ENCODE assay signal across 8 cellular contexts in the genomic region with DNA sequence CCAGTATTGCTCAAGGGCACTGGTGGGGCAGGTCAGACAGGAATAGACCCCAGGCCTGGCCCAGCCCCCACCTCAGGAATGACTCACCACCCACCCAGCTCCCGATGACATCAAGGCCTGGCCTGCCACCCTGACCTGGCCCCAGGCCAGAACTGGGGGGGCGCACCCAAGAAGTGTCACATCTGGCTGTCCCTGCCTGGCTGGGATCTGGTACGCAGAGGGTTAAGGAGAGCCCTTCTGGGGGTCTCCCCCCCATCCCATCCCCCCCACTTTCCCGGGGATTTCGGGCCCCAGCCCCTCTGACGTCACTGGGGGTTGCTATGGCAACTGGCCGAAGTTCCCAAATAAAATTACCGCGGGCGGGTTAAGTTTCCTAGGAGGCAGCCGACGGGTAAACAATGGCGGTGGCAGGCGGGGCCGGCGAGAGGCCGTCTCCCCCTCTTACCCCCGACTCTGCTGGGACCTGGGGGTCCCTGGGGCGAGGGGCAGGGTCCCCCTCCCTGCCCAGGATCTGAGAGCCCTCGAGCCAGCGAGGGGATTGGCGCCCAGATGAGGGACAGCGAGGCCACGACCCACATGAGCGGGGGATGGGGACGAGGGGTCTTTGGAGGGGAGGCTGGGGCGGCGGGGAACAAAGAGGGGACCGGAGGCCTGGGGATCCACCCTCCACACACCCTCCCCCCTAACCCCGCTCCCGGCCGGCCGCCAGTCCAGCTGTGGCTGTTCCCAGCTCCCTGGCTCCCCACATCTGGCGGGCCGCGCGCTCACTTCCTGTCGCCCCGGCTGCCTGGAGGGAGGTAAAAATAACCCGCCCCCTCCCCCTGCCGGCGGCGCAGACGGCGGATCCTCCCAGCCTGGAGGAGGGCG. TPM values are rescaled to one million over a fixed set of nuclear protein-coding genes. Genes with fewer than 3 reads are reported as not detected.
DNase-seq lines count a peak whose midpoint lies in the region; ATAC-seq and TF ChIP-seq lines count a peak whose summit lies in the region.

No MANE protein-coding gene starts in this region.

- peak; percentile 30 for ATAC-seq in GM21619 (IDR thresholded peaks at IDR 0.05; ENCODE audit: unreplicated experiment)

- H3K4me3 ChIP-seq in Karpas-422 (ENCODE audit: low read length) (peak overlapping the region; percentile 60), neutrophil (ENCODE audit: low read depth in 1 of 2, low read length in 1 of 2) (peak overlapping the region; percentile 69 to 74), subcutaneous abdominal adipose tissue (ENCODE audit: low read depth in 1 of 5, low read length in 5 of 5) (peak overlapping the region; percentile 47 to 70 (median 56))

- H3K27ac ChIP-seq in Karpas-422 (ENCODE audit: low read length) (no peak overlapping the region), neutrophil (peak overlapping the region; percentile 100), subcutaneous abdominal adipose tissue (ENCODE audit: low read depth, low read length) (peak overlapping the region; percentile 98)

- DNase-seq in DMS 273 (lab: John Stamatoyannopoulos, UW; ENCODE audit: unreplicated experiment) (peak; percentile 95), Karpas-422 (peak; percentile 69), SHP77 (lab: John Stamatoyannopoulos, UW) (peak; percentile 77 to 87), foreskin melanocyte (peak; percentile 88)
- DNase-seq in activated gamma-delta T cell treated with anti-CD3 and anti-CD28 coated beads, Interleukin-2, amount 50 U/mL, for 16 hours (ENCODE audit: low read depth) = peak; percentile 83

- H3K79me2 ChIP-seq in Karpas-422 (ENCODE audit: low read length) = no peaks in the 10 kb centered on the region

- TF ChIP-seq CTCF in neutrophil (IDR thresholded peaks at IDR 0.05) = peak; percentile 76

- no peaks in the 10 kb centered on the region for H3K9me2 ChIP-seq in Karpas-422 (replicated peaks; ENCODE audit: insufficient read depth, low read length)

- H3K36me3 ChIP-seq in Karpas-422 (ENCODE audit: insufficient read depth, low read length) (no peaks in the 10 kb centered on the region), neutrophil (no peaks in the 10 kb centered on the region), subcutaneous abdominal adipose tissue (ENCODE audit: control insufficient read depth in 5 of 5, insufficient read depth in 5 of 5, low read length in 5 of 5) (no peaks in the 10 kb centered on the region)

- H3K4me1 ChIP-seq in Karpas-422 (ENCODE audit: low read length) (peaks cover 22% of the 10 kb centered on the region), neutrophil (ENCODE audit: control insufficient read depth in 1 of 2, insufficient read depth in 1 of 2, low read depth in 1 of 2, low read length in 1 of 2) (peaks cover 69 to 80% of the 10 kb centered on the region in 2 experiments), subcutaneous abdominal adipose tissue (ENCODE audit: control insufficient read depth in 5 of 5, insufficient read depth in 5 of 5, low read length in 5 of 5) (peaks cover 20 to 66% (median 60%) of the 10 kb centered on the region in 5 donors)

- H3K9ac ChIP-seq in Karpas-422 (ENCODE audit: low read length) (peak overlapping the region; percentile 65), subcutaneous abdominal adipose tissue (ENCODE audit: low read length in 5 of 5) (peak overlapping the region; percentile 17 to 89 (median 82))

- peak overlapping the region; percentile 61; the same call in 1 of the 2 replicates for H2AFZ ChIP-seq in Karpas-422 (ENCODE audit: low read length)

- H4K20me1 ChIP-seq in Karpas-422 (ENCODE audit: insufficient read depth, low read depth, low read length) = no peaks in the 10 kb centered on the region

- peak overlapping the region; percentile 79 for H3K4me2 ChIP-seq in Karpas-422 (ENCODE audit: low read depth, low read length, poor library complexity, severe bottlenecking)

- H3K9me3 ChIP-seq in Karpas-422 (ENCODE audit: low read length) (no peaks in the 10 kb centered on the region), neutrophil (no peaks in the 10 kb centered on the region), subcutaneous abdominal adipose tissue (ENCODE audit: control insufficient read depth in 5 of 5, low read length in 5 of 5) (no peaks in the 10 kb centered on the region)

- no peaks in the 10 kb centered on the region for H3K27me3 ChIP-seq in Karpas-422 (ENCODE audit: low read length)
- H3K27me3 ChIP-seq in neutrophil = peaks cover 32% of the 10 kb centered on the region
- no peaks in the 10 kb centered on the region for H3K27me3 ChIP-seq in subcutaneous abdominal adipose tissue (ENCODE audit: control insufficient read depth in 5 of 5, insufficient read depth in 4 of 5, low read length in 5 of 5)

RNA-seq across cellular contexts. Expression of a gene that starts 29.7 kb away (rescaled TPM):
- not detected in 2 replicates for total RNA-seq in Karpas-422 (2014; rRNA removed; shearing (Covaris generic); ENCODE audit: low replicate concordance)

RNA-seq across cellular contexts. Expression of a gene that starts 52.0 kb away (rescaled TPM):
- total RNA-seq in Karpas-422 (2014; rRNA removed; shearing (Covaris generic); ENCODE audit: low replicate concordance) = 6.8 and 7.3 TPM in 2 replicates

RNA-seq across cellular contexts. Expression of a gene that starts 58.7 kb away (rescaled TPM):
- 0.47 TPM in 1 of 2 replicates, not detected in the other for total RNA-seq in Karpas-422 (2014; rRNA removed; shearing (Covaris generic); ENCODE audit: low replicate concordance)

RNA-seq across cellular contexts. Expression of a gene that starts 58.7 kb away (rescaled TPM):
- total RNA-seq in Karpas-422 (2014; rRNA removed; shearing (Covaris generic); ENCODE audit: low replicate concordance) = 9.9 and 28.6 TPM in 2 replicates
